ENCODE assay signal across 1 cellular context in genomic region chr19:55160986-55161365, GRCh38.
TF ChIP-seq lines count a peak whose summit lies in the region.

No MANE protein-coding gene starts in this region.

TF ChIP-seq in A549, 52 proteins besides CTCF, POLR2A, EP300 and RAD21:
- no peak for TF ChIP-seq USF2 (IDR thresholded peaks at IDR 0.05)
- TF ChIP-seq EHMT2 (IDR thresholded peaks at IDR 0.05; ENCODE audit: low read depth) = no peak
- no peak for TF ChIP-seq HEYL (CRISPR knock-in tag; IDR thresholded peaks at IDR 0.05)
- TF ChIP-seq HES2 (IDR thresholded peaks at IDR 0.05) = no peak
- no peak for TF ChIP-seq RNF2 (IDR thresholded peaks at IDR 0.05; ENCODE audit: borderline replicate concordance, low read depth)
- TF ChIP-seq E2F6 (IDR thresholded peaks at IDR 0.05; ENCODE audit: borderline replicate concordance, low read depth) = no peak
- no peak for TF ChIP-seq RFX5 (IDR thresholded peaks at IDR 0.05)
- TF ChIP-seq MAZ (IDR thresholded peaks at IDR 0.05; ENCODE audit: borderline replicate concordance, low read depth, low read length) = no peak
- TF ChIP-seq KDM1A (IDR thresholded peaks at IDR 0.05; ENCODE audit: low read depth) = no peak
- TF ChIP-seq ZC3H11A (IDR thresholded peaks at IDR 0.05) = no peak
- no peak for TF ChIP-seq MYC (IDR thresholded peaks at IDR 0.05; ENCODE audit: borderline replicate concordance, low read length)
- no peak for TF ChIP-seq TP53 (CRISPR knock-in tag; IDR thresholded peaks at IDR 0.05)
- TF ChIP-seq HOXA7 (CRISPR knock-in tag; IDR thresholded peaks at IDR 0.05) = no peak
- TF ChIP-seq NR3C1 (IDR thresholded peaks at IDR 0.05) = no peak
- TF ChIP-seq CEBPB (IDR thresholded peaks at IDR 0.05) = no peak
- no peak for TF ChIP-seq CBX8 (IDR thresholded peaks at IDR 0.05)
